8 cellular contexts compared by ENCODE assay signal in genomic region chr16:30628628-30629342, GRCh38. TPM values are rescaled to one million over a fixed set of nuclear protein-coding genes. Genes with fewer than 3 reads are reported as not detected.
A peak's percentile ranks its signal among the peaks of the same experiment; 100 is the strongest.
DNase-seq lines count a peak whose midpoint lies in the region; ATAC-seq and TF ChIP-seq lines count a peak whose summit lies in the region.

No MANE protein-coding gene starts in this region.

- H3K9me3 Mint-ChIP-seq in T-helper 1 cell treated with Interleukin-12 subunit alpha and Interleukin-12 subunit beta and Interleukin-4 antibody, amounts not matched to agents 30 μg/mL and 1 μg/mL, for 36 hours = no peaks in the 10 kb centered on the region

- peak; percentile 88 to 95 for ATAC-seq in gastrocnemius medialis

- peak; percentile 80 to 91 (median 86) for TF ChIP-seq CTCF in gastrocnemius medialis (IDR thresholded peaks at IDR 0.05 in 4 of 5, conservative IDR thresholded peaks at IDR 0.05 in 1 of 5)

- H3K27me3 Mint-ChIP-seq in T-helper 1 cell treated with Interleukin-12 subunit alpha and Interleukin-12 subunit beta and Interleukin-4 antibody, amounts not matched to agents 30 μg/mL and 1 μg/mL, for 36 hours (ENCODE audit: low read depth) = no peaks in the 10 kb centered on the region

- DNase-seq in NCI-H2081 (lab: John Stamatoyannopoulos, UW) (peak; percentile 45 to 76), NCI-H2081 treated with DMSO at 0.1 percent for 48 hours (lab: John Stamatoyannopoulos, UW) (no peak), NCI-H146 (lab: John Stamatoyannopoulos, UW) (peak; percentile 85), amniotic epithelial cell (ENCODE audit: low read depth) (peak; percentile 62), hepatic stellate cell (ENCODE audit: low spot score) (peak; percentile 64), gastrocnemius medialis (peak; percentile 54 to 73), 8988T (no peak)

- in situ Hi-C loops in gastrocnemius medialis (cut with MboI; ENCODE audit: low sequenced_read_pairs in 4 of 4) = loop anchor here in 3 of 4 donors (10.0 to 25.0 kb wide), 2 partner anchors 191 to 194 kb away; partner anchors contain the start of genes DCTPP1 (in 3 of the 3) and SEPHS2 (in 1 of the 3)

- no peak for TF ChIP-seq POLR2A in gastrocnemius medialis (IDR thresholded peaks at IDR 0.05)

- peak overlapping the region; percentile 39 to 71 (median 61) for H3K27ac ChIP-seq in gastrocnemius medialis

- peak overlapping the region; percentile 30 to 41 (median 34) for H3K4me3 ChIP-seq in gastrocnemius medialis

- H3K9me3 ChIP-seq in gastrocnemius medialis = no peaks in the 10 kb centered on the region

- H3K27me3 ChIP-seq in gastrocnemius medialis = no peaks in the 10 kb centered on the region

- H3K4me3 Mint-ChIP-seq in T-helper 1 cell treated with Interleukin-12 subunit alpha and Interleukin-12 subunit beta and Interleukin-4 antibody, amounts not matched to agents 30 μg/mL and 1 μg/mL, for 36 hours = peak overlapping the region; percentile 63

- peak overlapping the region; percentile 58 for H3K27ac Mint-ChIP-seq in T-helper 1 cell treated with Interleukin-12 subunit alpha and Interleukin-12 subunit beta and Interleukin-4 antibody, amounts not matched to agents 30 μg/mL and 1 μg/mL, for 36 hours

- H3K36me3 ChIP-seq in gastrocnemius medialis = no peaks in the 10 kb centered on the region

- H3K4me1 ChIP-seq in gastrocnemius medialis = no peaks in the 10 kb centered on the region

- H3K36me3 Mint-ChIP-seq in T-helper 1 cell treated with Interleukin-12 subunit alpha and Interleukin-12 subunit beta and Interleukin-4 antibody, amounts not matched to agents 30 μg/mL and 1 μg/mL, for 36 hours (ENCODE audit: low read depth) = no peaks in the 10 kb centered on the region

- intact Hi-C loops in gastrocnemius medialis (cut with DNase I; ENCODE audit: low total_unique reads) = loop anchor here (1.0 to 5.0 kb wide), 3 partner anchors 43 to 196 kb away; partner anchors contain the start of genes DCTPP1 and ZNF785

- H3K4me1 Mint-ChIP-seq in T-helper 1 cell treated with Interleukin-12 subunit alpha and Interleukin-12 subunit beta and Interleukin-4 antibody, amounts not matched to agents 30 μg/mL and 1 μg/mL, for 36 hours (ENCODE audit: low read depth) = peaks cover 7% of the 10 kb centered on the region

RNA-seq across cellular contexts. Expression of gene ZNF689, which starts 18.6 kb away (rescaled TPM):
- total RNA-seq in gastrocnemius medialis = 1 to 10 TPM; 2.9 to 6.3 (median 6.1) TPM

RNA-seq across cellular contexts. Expression of gene PRR14, which starts 22.0 kb away (rescaled TPM):
- 10 to 100 TPM in 3 of 4 donors, 1 to 10 TPM in 1; 8.8 to 28.4 (median 17.8) TPM for total RNA-seq in gastrocnemius medialis

RNA-seq across cellular contexts. Expression of gene FBRS, which starts 29.4 kb away (rescaled TPM):
- total RNA-seq in gastrocnemius medialis = 10 to 100 TPM; 22.0 to 34.8 (median 28.0) TPM

RNA-seq across cellular contexts. Expression of gene ZNF785, which starts 43.3 kb away (rescaled TPM):
- total RNA-seq in gastrocnemius medialis = 1 to 10 TPM in 2 of 4 donors, under 1 TPM in 2; 0.70 to 3.2 (median 1.0) TPM

RNA-seq across cellular contexts. Expression of gene ZNF688, which starts 57.3 kb away (rescaled TPM):
- 10 to 100 TPM; 11.0 to 38.2 (median 18.5) TPM for total RNA-seq in gastrocnemius medialis

Comparison
In these comparisons a context has a peak if more than half of its experiments do, and no peak if none do; other contexts are left out.
1. DNase-seq: peak in NCI-H2081 (2 of 2), NCI-H146 (single experiment), amniotic epithelial cell (single experiment), hepatic stellate cell (single experiment) and gastrocnemius medialis (2 of 2); none in NCI-H2081 treated with DMSO at 0.1 percent for 48 hours (single experiment) and 8988T (single experiment).